Comparison of ENCODE assay signal across 11 cellular contexts in the genomic region with DNA sequence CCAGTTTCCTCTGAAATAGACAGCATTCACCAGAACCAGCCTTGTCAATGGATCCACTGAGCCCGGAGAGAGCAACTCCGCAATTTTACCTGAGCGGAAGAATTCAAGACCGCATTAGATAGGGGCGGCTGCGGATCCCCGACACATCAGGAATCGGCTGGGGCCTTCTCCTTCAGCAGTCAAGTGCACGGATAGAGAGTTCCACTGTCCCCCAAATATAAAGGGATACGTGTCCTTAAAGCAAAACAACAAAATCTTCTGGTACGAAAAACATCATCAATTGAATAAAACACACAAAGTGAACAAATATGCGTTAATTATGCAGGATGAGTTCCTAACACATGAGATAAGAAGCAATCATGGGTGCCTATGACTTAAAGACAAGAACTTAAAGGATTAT. TPM values are rescaled to one million over a fixed set of nuclear protein-coding genes. Genes with fewer than 3 reads are reported as not detected.
A peak's percentile ranks its signal among the peaks of the same experiment; 100 is the strongest.
DNase-seq lines count a peak whose midpoint lies in the region; ATAC-seq and TF ChIP-seq lines count a peak whose summit lies in the region.
"Had no signal": no experiment of that assay in that cellular context is flagged by ENCODE, and none has a peak within 500 bp of the region (broad histone marks: within the 10 kb centered on the region; RNA-seq: fewer than 3 reads in every experiment).

No MANE protein-coding gene starts in this region.

- H3K27ac Mint-ChIP-seq in activated naive CD4-positive, alpha-beta T cell treated with anti-CD3 and anti-CD28 coated beads, Interleukin-2, amount 50 U/mL, for 72 hours: peak overlapping the region; percentile 36 to 45
- H3K27ac Mint-ChIP-seq in neural progenitor cell: no peak overlapping the region
- H3K27ac Mint-ChIP-seq: activated T-cell treated with anti-CD3 and anti-CD28 coated beads, Interleukin-2, amount 50 U/mL, for 72 hours had no signal

- H3K36me3 Mint-ChIP-seq in activated naive CD4-positive, alpha-beta T cell treated with anti-CD3 and anti-CD28 coated beads, Interleukin-2, amount 50 U/mL, for 72 hours: peaks cover 0 to 25% of the 10 kb centered on the region in 2 donors
- H3K36me3 Mint-ChIP-seq in neural progenitor cell: peaks cover 19% of the 10 kb centered on the region

- H3K4me1 Mint-ChIP-seq in neural progenitor cell: peaks cover 21% of the 10 kb centered on the region

- 92 to 94% methylated on average over 12 of the region's 12 CpGs for WGBS in upper lobe of left lung, 2 donors

- peaks cover 4% of the 10 kb centered on the region for H3K27me3 Mint-ChIP-seq in neural progenitor cell (ENCODE audit: insufficient read depth, low read depth)

- TF ChIP-seq EP300 in upper lobe of left lung (IDR thresholded peaks at IDR 0.05): no peak

- H3K9me3 ChIP-seq in neural progenitor cell (ENCODE audit: low read depth): no peaks in the 10 kb centered on the region
- no peaks in the 10 kb centered on the region for H3K9me3 ChIP-seq in upper lobe of left lung

- no peaks in the 10 kb centered on the region for H3F3A ChIP-seq in neural progenitor cell (ENCODE audit: low read depth)

- H3K4me3 Mint-ChIP-seq in neural progenitor cell: no peak overlapping the region

- H3K4me3 ChIP-seq in coronary artery (peak overlapping the region; percentile 15), neural progenitor cell (no peak overlapping the region), upper lobe of left lung (peak overlapping the region in 1 of 4 donors; percentile 18)
- H3K4me3 ChIP-seq: cardiac muscle cell had no signal

- H3K9ac ChIP-seq in neural progenitor cell: no peak overlapping the region

- no peaks in the 10 kb centered on the region for H3K27me3 ChIP-seq in neural progenitor cell
- no peaks in the 10 kb centered on the region for H3K27me3 ChIP-seq in upper lobe of left lung
- H3K27me3 ChIP-seq: cardiac muscle cell had no signal

- H3K79me2 ChIP-seq in neural progenitor cell (ENCODE audit: low read depth): no peaks in the 10 kb centered on the region

- no peak for DNase-seq in activated naive CD4-positive, alpha-beta T cell treated with anti-CD3 and anti-CD28 coated beads, Interleukin-2, amount 50 U/mL, for 72 hours (ENCODE audit: low spot score in 2 of 2)
- no peak for DNase-seq in activated naive CD4-positive, alpha-beta T cell treated with Interleukin-2 at 50 U/mL for 16 hours
- DNase-seq in coronary artery (ENCODE audit: low spot score): no peak
- DNase-seq in neural progenitor cell (ENCODE audit: low spot score): no peak
- DNase-seq in upper lobe of left lung: no peak
- DNase-seq in stimulated activated CD4-positive, alpha-beta T cell treated with anti-CD3 and anti-CD28 coated beads, Interleukin-12 subunit alpha, Interleukin-12 subunit beta, amount 100 ng/mL, for 4 hours: no peak
- DNase-seq in NCI-H748 (lab: John Stamatoyannopoulos, UW; ENCODE audit: unreplicated experiment): no peak

- H3K27ac ChIP-seq in coronary artery (peak overlapping the region; percentile 66 to 82), neural progenitor cell (no peak overlapping the region), upper lobe of left lung (peak overlapping the region; percentile 40 to 82 (median 67))
- H3K27ac ChIP-seq: cardiac muscle cell had no signal

- H3K4me1 ChIP-seq in neural progenitor cell (no peaks in the 10 kb centered on the region), upper lobe of left lung (peaks cover 28 to 32% (median 29%) of the 10 kb centered on the region in 4 donors)

- H3K36me3 ChIP-seq in neural progenitor cell (no peaks in the 10 kb centered on the region), upper lobe of left lung (peaks cover 14 to 65% (median 22%) of the 10 kb centered on the region in 4 donors)
- H3K36me3 ChIP-seq: cardiac muscle cell had no signal

- no peaks in the 10 kb centered on the region for H4K20me1 ChIP-seq in neural progenitor cell (ENCODE audit: low read depth)

- H2AFZ ChIP-seq in neural progenitor cell (replicated peaks): peak overlapping the region; percentile 78

- no peak for TF ChIP-seq POLR2A in upper lobe of left lung (IDR thresholded peaks at IDR 0.05)

- ATAC-seq in activated naive CD4-positive, alpha-beta T cell treated with anti-CD3 and anti-CD28 coated beads, Interleukin-2, amount 50 U/mL, for 72 hours: no peak
- ATAC-seq in upper lobe of left lung (ENCODE audit: low FRiP score in 2 of 2) (no peak), GM18502 (IDR thresholded peaks at IDR 0.05; ENCODE audit: poor library complexity, unreplicated experiment) (no peak)

- peak overlapping the region; percentile 43 for H3K4me2 ChIP-seq in neural progenitor cell

- no peaks in the 10 kb centered on the region for H3K9me3 Mint-ChIP-seq in activated naive CD4-positive, alpha-beta T cell treated with anti-CD3 and anti-CD28 coated beads, Interleukin-2, amount 50 U/mL, for 72 hours
- H3K9me3 Mint-ChIP-seq in neural progenitor cell: no peaks in the 10 kb centered on the region
- H3K9me3 Mint-ChIP-seq: activated T-cell treated with anti-CD3 and anti-CD28 coated beads, Interleukin-2, amount 50 U/mL, for 72 hours had no signal

- TF ChIP-seq CTCF in coronary artery (IDR thresholded peaks at IDR 0.05) (no peak), neural progenitor cell (IDR thresholded peaks at IDR 0.05) (no peak), upper lobe of left lung (IDR thresholded peaks at IDR 0.05) (no peak)

RNA-seq across cellular contexts. Expression of gene SERPINB6, which starts 18.3 kb away (rescaled TPM):
- 10 to 100 TPM; 11.1 to 78.4 TPM for total RNA-seq in activated naive CD4-positive, alpha-beta T cell treated with anti-CD3 and anti-CD28 coated beads, Interleukin-2, amount 50 U/mL, for 72 hours
- total RNA-seq in neural progenitor cell (ENCODE audit: low replicate concordance) (13.3 and 17.4 TPM in 2 replicates), upper lobe of left lung (100 to 1,000 TPM; 133 to 181 (median 150) TPM)

RNA-seq across cellular contexts. Expression of gene NQO2, which starts 46.6 kb away (rescaled TPM):
- 10 to 100 TPM; 33.4 to 37.5 TPM for total RNA-seq in activated naive CD4-positive, alpha-beta T cell treated with anti-CD3 and anti-CD28 coated beads, Interleukin-2, amount 50 U/mL, for 72 hours
- total RNA-seq in neural progenitor cell (ENCODE audit: low replicate concordance): 17.2 and 19.5 TPM in 2 replicates
- total RNA-seq in upper lobe of left lung: 10 to 100 TPM; 10.6 to 34.3 (median 18.6) TPM

RNA-seq across cellular contexts. Expression of gene SERPINB9, which starts 50.0 kb away (rescaled TPM):
- total RNA-seq in activated naive CD4-positive, alpha-beta T cell treated with anti-CD3 and anti-CD28 coated beads, Interleukin-2, amount 50 U/mL, for 72 hours: 100 to 1,000 TPM in 1 of 2 donors, 10 to 100 TPM in 1; 51.3 to 102 TPM
- total RNA-seq in neural progenitor cell (ENCODE audit: low replicate concordance) (0.59 and 0.94 TPM in 2 replicates), upper lobe of left lung (10 to 100 TPM in 2 of 6 donors, 1 to 10 TPM in 4; 7.7 to 14.0 (median 9.3) TPM)
- total RNA-seq: A172 had no signal
